8 cellular contexts compared by ENCODE assay signal in the genomic region with DNA sequence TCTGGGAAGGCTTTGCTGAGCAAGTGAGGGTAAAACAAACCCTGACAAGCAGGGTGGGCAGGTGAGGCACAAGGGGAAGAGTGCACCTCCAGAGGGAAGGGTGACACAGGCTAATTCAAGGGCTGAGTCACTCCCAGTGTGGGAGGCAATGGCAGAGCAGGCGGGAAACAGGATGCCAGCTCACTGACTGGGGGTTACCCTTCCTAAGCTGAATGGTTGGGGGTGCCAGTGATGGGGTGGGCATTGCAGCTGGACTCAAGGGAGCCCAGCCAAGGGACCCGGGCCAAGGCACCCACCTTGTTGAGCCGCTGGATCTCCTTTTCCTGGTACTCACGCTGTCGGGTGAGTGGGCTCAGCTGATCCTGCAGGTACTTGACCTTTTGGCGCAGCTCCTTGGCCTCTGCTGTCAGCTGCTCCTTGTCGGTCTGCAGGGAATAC. TPM values are rescaled to one million over a fixed set of nuclear protein-coding genes. Genes with fewer than 3 reads are reported as not detected.
DNase-seq lines count a peak whose midpoint lies in the region; ATAC-seq and TF ChIP-seq lines count a peak whose summit lies in the region.

No MANE protein-coding gene starts in this region.

- peak; percentile 42 for DNase-seq in IMR-90
- DNase-seq in activated naive CD8-positive, alpha-beta T cell treated with anti-CD3 and anti-CD28 coated beads, Interleukin-2, amount 50 U/mL, for 24 hours: peak; percentile 43
- DNase-seq in SKM-1 treated with dmso at 0.1 percent for 144 hours (lab: John Stamatoyannopoulos, UW; ENCODE audit: unreplicated experiment): no peak
- DNase-seq in SHP77 treated with DMSO at 0.1 percent for 48 hours (lab: John Stamatoyannopoulos, UW): no peak
- no peak for DNase-seq in GM19240 (ENCODE audit: insufficient read length, low spot score)

- peak overlapping the region; percentile 36 for H2AFZ ChIP-seq in IMR-90 (replicated peaks; ENCODE audit: low read length, poor library complexity)

- H3K27ac ChIP-seq in IMR-90 (ENCODE audit: insufficient read depth, low read length) (peak overlapping the region; percentile 43), liver (ENCODE audit: low read depth in 1 of 2, low read length in 2 of 2) (peak overlapping the region; percentile 70 to 90)

- peak overlapping the region; percentile 2; the same call in 1 of the 2 replicates for H3K4me2 ChIP-seq in IMR-90 (ENCODE audit: low read depth, low read length)

- CTCF ChIA-PET in IMR-90 (lab: Yijun Ruan, JAX): interaction anchor here (1.0 to 1.3 kb wide), 3 partner anchors 9 to 37 kb away, joined by 3 to 6 read pairs (median 4); no protein-coding TSS in a partner anchor

- H3K36me3 ChIP-seq in IMR-90 (ENCODE audit: control insufficient read depth, insufficient read depth, low read length) (peaks cover 65% of the 10 kb centered on the region), liver (ENCODE audit: control insufficient read depth in 4 of 4, insufficient read depth in 3 of 4, low read depth in 1 of 4, low read length in 3 of 4) (peaks cover 19 to 38% (median 34%) of the 10 kb centered on the region in 4 donors)

- peak overlapping the region; percentile 47 for H3K27ac Mint-ChIP-seq in activated naive CD8-positive, alpha-beta T cell treated with anti-CD3 and anti-CD28 coated beads, Interleukin-2, amount 50 U/mL, for 24 hours
- peak overlapping the region; percentile 22 for H3K27ac Mint-ChIP-seq in stimulated activated memory B cell treated with anti-CD40 and anti-IgM and Interleukin-4, amounts not matched to agents 10 μg/mL and 1 μg/mL and 100 μg/mL, for 72 hours

- H3K9me1 ChIP-seq in IMR-90 (ENCODE audit: insufficient read depth, low read length): peaks cover 35% of the 10 kb centered on the region

- peak overlapping the region; percentile 11; the same call in 1 of the 2 replicates for H3K18ac ChIP-seq in IMR-90 (ENCODE audit: low read depth, low read length)

- no peak for TF ChIP-seq CTCF in IMR-90 (conservative IDR thresholded peaks at IDR 0.05; ENCODE audit: low read depth, low read length)
- TF ChIP-seq CTCF in liver (IDR thresholded peaks at IDR 0.05; ENCODE audit: low read depth, low read length, missing input control): no peak

- intact Hi-C loops in IMR-90 (cut with micrococcal nuclease): no loop called here

- peak overlapping the region; percentile 11; the same call in 1 of the 2 replicates for H3K9ac ChIP-seq in IMR-90 (ENCODE audit: low read depth, low read length)
- no peak overlapping the region for H3K9ac ChIP-seq in liver (ENCODE audit: low read depth in 1 of 2, low read length in 2 of 2)

- H3K4me3 ChIP-seq in IMR-90 (ENCODE audit: insufficient read depth, low read depth, low read length): no peak overlapping the region
- H3K4me3 ChIP-seq in liver (ENCODE audit: low read depth in 1 of 3, low read length in 3 of 3): no peak overlapping the region

- WGBS in IMR-90 (ENCODE audit: extremely low coverage in 2 of 2, insufficient read length in 1 of 2), 2 experiments: 83% methylated on average over 4 of the region's 7 CpGs; no CpG with 5 or more reads in 1 of the 2 experiments
- WGBS in liver: 90% methylated on average over 7 of the region's 7 CpGs

- peak; percentile 27; the same call in 1 of the 2 replicates for ATAC-seq in IMR-90 (ENCODE audit: low read depth)
- ATAC-seq in activated naive CD8-positive, alpha-beta T cell treated with anti-CD3 and anti-CD28 coated beads, Interleukin-2, amount 50 U/mL, for 24 hours: peak; percentile 93
- ATAC-seq in stimulated activated memory B cell treated with anti-CD40 and anti-IgM and Interleukin-4, amounts not matched to agents 10 μg/mL and 1 μg/mL and 100 μg/mL, for 72 hours: no peak
- ATAC-seq in GM21723 (IDR thresholded peaks at IDR 0.05; ENCODE audit: unreplicated experiment): no peak

- H3K36me3 Mint-ChIP-seq in activated naive CD8-positive, alpha-beta T cell treated with anti-CD3 and anti-CD28 coated beads, Interleukin-2, amount 50 U/mL, for 24 hours (ENCODE audit: low read depth): peaks cover 69% of the 10 kb centered on the region
- H3K36me3 Mint-ChIP-seq in stimulated activated memory B cell treated with anti-CD40 and anti-IgM and Interleukin-4, amounts not matched to agents 10 μg/mL and 1 μg/mL and 100 μg/mL, for 72 hours: peaks cover 92% of the 10 kb centered on the region

- H2BK15ac ChIP-seq in IMR-90 (ENCODE audit: low read depth, low read length): no peak overlapping the region

- TF ChIP-seq POLR2A in IMR-90 (IDR thresholded peaks at IDR 0.05; ENCODE audit: low read depth, low read length): no peak

- no peak overlapping the region for H3K56ac ChIP-seq in IMR-90 (ENCODE audit: extremely low read depth, insufficient read depth, low read length)

- peaks cover 3 to 47% of the 10 kb centered on the region in 2 experiments; a peak in 2 of 4 replicates for H3K79me1 ChIP-seq in IMR-90 (ENCODE audit: low read depth in 1 of 2, low read length in 2 of 2)

- H4K5ac ChIP-seq in IMR-90 (ENCODE audit: low read depth, low read length): no peak overlapping the region; the same call in 1 of the 2 replicates

- dilution Hi-C loops in IMR-90 (cut with HindIII; ENCODE audit: low sequenced_read_pairs, unreplicated experiment): no loop called here

- peak overlapping the region; percentile 48 for H2AK9ac ChIP-seq in IMR-90 (replicated peaks; ENCODE audit: low read depth, low read length, poor library complexity)

- no TSS peak for BruUV-seq in IMR-90 (replicated peaks; lab: Mats Ljungman, UMichigan)

- in situ Hi-C loops in IMR-90 (cut with MboI; ENCODE audit: low sequenced_read_pairs): no loop called here

- 0 out of 2 replicates have a peak overlapping the region, but pooled peaks have one; percentile 49 for H3K23ac ChIP-seq in IMR-90 (ENCODE audit: low read depth, low read length)

- H2BK5ac ChIP-seq in IMR-90 (ENCODE audit: low read depth, low read length, poor library complexity, severe bottlenecking): peak overlapping the region; percentile 25

- H2AK5ac ChIP-seq in IMR-90 (ENCODE audit: low read depth, low read length): peak overlapping the region; percentile 62

- peak overlapping the region; percentile 51 for H3K14ac ChIP-seq in IMR-90 (replicated peaks; ENCODE audit: low read depth, low read length)

- peak overlapping the region; percentile 53; the same call in 1 of the 2 replicates for H2BK120ac ChIP-seq in IMR-90 (ENCODE audit: low read depth, low read length)

- H3K4me1 Mint-ChIP-seq in activated naive CD8-positive, alpha-beta T cell treated with anti-CD3 and anti-CD28 coated beads, Interleukin-2, amount 50 U/mL, for 24 hours: peaks cover 13% of the 10 kb centered on the region
- peaks cover 5% of the 10 kb centered on the region for H3K4me1 Mint-ChIP-seq in stimulated activated memory B cell treated with anti-CD40 and anti-IgM and Interleukin-4, amounts not matched to agents 10 μg/mL and 1 μg/mL and 100 μg/mL, for 72 hours

- peaks cover 22% of the 10 kb centered on the region for H4K20me1 ChIP-seq in IMR-90 (ENCODE audit: insufficient read depth, low read length)

- no peaks in the 10 kb centered on the region for H3K27me3 Mint-ChIP-seq in activated naive CD8-positive, alpha-beta T cell treated with anti-CD3 and anti-CD28 coated beads, Interleukin-2, amount 50 U/mL, for 24 hours
- H3K27me3 Mint-ChIP-seq in stimulated activated memory B cell treated with anti-CD40 and anti-IgM and Interleukin-4, amounts not matched to agents 10 μg/mL and 1 μg/mL and 100 μg/mL, for 72 hours: no peaks in the 10 kb centered on the region

- peak overlapping the region in 1 of 2 experiments; percentile 31; a peak in 1 of 4 replicates for H4K8ac ChIP-seq in IMR-90 (ENCODE audit: low read depth in 2 of 2, low read length in 2 of 2)

- no peaks in the 10 kb centered on the region for H3K9me3 ChIP-seq in IMR-90 (ENCODE audit: control insufficient read depth, insufficient read depth, low read length)
- H3K9me3 ChIP-seq in liver (ENCODE audit: control insufficient read depth in 4 of 4, low read length in 3 of 4): no peaks in the 10 kb centered on the region

- no peaks in the 10 kb centered on the region for H3K9me3 Mint-ChIP-seq in activated naive CD8-positive, alpha-beta T cell treated with anti-CD3 and anti-CD28 coated beads, Interleukin-2, amount 50 U/mL, for 24 hours
- H3K9me3 Mint-ChIP-seq in stimulated activated memory B cell treated with anti-CD40 and anti-IgM and Interleukin-4, amounts not matched to agents 10 μg/mL and 1 μg/mL and 100 μg/mL, for 72 hours: no peaks in the 10 kb centered on the region

- POLR2A ChIA-PET in IMR-90 (lab: Charles Lee; ENCODE audit: unreplicated experiment): no interaction called here

- TF ChIP-seq RAD21 in IMR-90 (IDR thresholded peaks at IDR 0.05; ENCODE audit: low read length) (no peak), liver (IDR thresholded peaks at IDR 0.05) (no peak)

- H3K27me3 ChIP-seq in IMR-90 (ENCODE audit: control insufficient read depth, insufficient read depth, low read length): no peaks in the 10 kb centered on the region
- no peaks in the 10 kb centered on the region for H3K27me3 ChIP-seq in liver (ENCODE audit: control insufficient read depth in 4 of 4, insufficient read depth in 4 of 4, low read length in 3 of 4)

- no peak overlapping the region for H3K4me3 Mint-ChIP-seq in activated naive CD8-positive, alpha-beta T cell treated with anti-CD3 and anti-CD28 coated beads, Interleukin-2, amount 50 U/mL, for 24 hours
- H3K4me3 Mint-ChIP-seq in stimulated activated memory B cell treated with anti-CD40 and anti-IgM and Interleukin-4, amounts not matched to agents 10 μg/mL and 1 μg/mL and 100 μg/mL, for 72 hours: peak overlapping the region; percentile 16

- no peak overlapping the region for H4K91ac ChIP-seq in IMR-90 (ENCODE audit: insufficient read depth, low read depth, low read length)

- H2BK20ac ChIP-seq in IMR-90 (ENCODE audit: low read depth, low read length): no peak overlapping the region

- peak overlapping the region; percentile 67 for H3K4ac ChIP-seq in IMR-90 (ENCODE audit: low read depth, low read length)

- peaks cover 27% of the 10 kb centered on the region for H3K4me1 ChIP-seq in IMR-90 (ENCODE audit: control insufficient read depth, insufficient read depth, low read length)
- peaks cover 33 to 66% (median 59%) of the 10 kb centered on the region in 4 donors for H3K4me1 ChIP-seq in liver (ENCODE audit: control insufficient read depth in 4 of 4, insufficient read depth in 4 of 4, low read length in 3 of 4)

RNA-seq across cellular contexts. Expression of a gene that starts 18.4 kb away (rescaled TPM):
- total RNA-seq in IMR-90 (2012; rRNA removed) (0.28 and 0.36 TPM in 2 replicates), liver (100 to 1,000 TPM in 1 of 2 donors, 10 to 100 TPM in 1; 72.9 to 156 TPM)
- polyA plus RNA-seq in IMR-90 (2012; rRNA removed) (1.0 and 1.3 TPM in 2 replicates), liver (100 to 1,000 TPM; 318 to 878 TPM)
- 0.89 and 1.2 TPM in 2 replicates for polyA plus RNA-seq in IMR-90 (2012; cell fraction: cytosol; rRNA removed)
- polyA plus RNA-seq in IMR-90 (2012; cell fraction: nucleus; rRNA removed; ENCODE audit: low replicate concordance): 0.37 and 0.38 TPM in 2 replicates

RNA-seq across cellular contexts. Expression of a gene that starts 42.0 kb away (rescaled TPM):
- 88.0 and 92.8 TPM in 2 replicates for total RNA-seq in IMR-90 (2012; rRNA removed)
- polyA plus RNA-seq in IMR-90 (2012; rRNA removed): 63.8 and 67.1 TPM in 2 replicates
- polyA plus RNA-seq in IMR-90 (2012; cell fraction: cytosol; rRNA removed): 62.2 and 66.5 TPM in 2 replicates
- polyA plus RNA-seq in IMR-90 (2012; cell fraction: nucleus; rRNA removed; ENCODE audit: low replicate concordance): 59.0 and 59.6 TPM in 2 replicates
- 100 to 1,000 TPM in 1 of 2 donors, 10 to 100 TPM in 1; 50.9 to 101 TPM for total RNA-seq in liver
- 10 to 100 TPM; 33.2 to 45.1 TPM for polyA plus RNA-seq in liver

Comparison
In these comparisons a context has a peak if more than half of its experiments do, and no peak if none do; other contexts are left out.
1. ATAC-seq: peak in IMR-90 (single experiment) and activated naive CD8-positive, alpha-beta T cell treated with anti-CD3 and anti-CD28 coated beads, Interleukin-2, amount 50 U/mL, for 24 hours (single experiment); none in stimulated activated memory B cell treated with anti-CD40 and anti-IgM and Interleukin-4, amounts not matched to agents 10 μg/mL and 1 μg/mL and 100 μg/mL, for 72 hours (single experiment) and GM21723 (single experiment).
2. DNase-seq: peak in IMR-90 (single experiment) and activated naive CD8-positive, alpha-beta T cell treated with anti-CD3 and anti-CD28 coated beads, Interleukin-2, amount 50 U/mL, for 24 hours (single experiment); none in SKM-1 treated with dmso at 0.1 percent for 144 hours (single experiment), SHP77 treated with DMSO at 0.1 percent for 48 hours (single experiment) and GM19240 (single experiment).
3. RNA of a gene that starts 18.4 kb away (total RNA-seq): 72.9 to 156 TPM in liver; 0.28 to 0.36 TPM in IMR-90; every median in the first group is over 10 times any median in the second.